In the genomic region with DNA sequence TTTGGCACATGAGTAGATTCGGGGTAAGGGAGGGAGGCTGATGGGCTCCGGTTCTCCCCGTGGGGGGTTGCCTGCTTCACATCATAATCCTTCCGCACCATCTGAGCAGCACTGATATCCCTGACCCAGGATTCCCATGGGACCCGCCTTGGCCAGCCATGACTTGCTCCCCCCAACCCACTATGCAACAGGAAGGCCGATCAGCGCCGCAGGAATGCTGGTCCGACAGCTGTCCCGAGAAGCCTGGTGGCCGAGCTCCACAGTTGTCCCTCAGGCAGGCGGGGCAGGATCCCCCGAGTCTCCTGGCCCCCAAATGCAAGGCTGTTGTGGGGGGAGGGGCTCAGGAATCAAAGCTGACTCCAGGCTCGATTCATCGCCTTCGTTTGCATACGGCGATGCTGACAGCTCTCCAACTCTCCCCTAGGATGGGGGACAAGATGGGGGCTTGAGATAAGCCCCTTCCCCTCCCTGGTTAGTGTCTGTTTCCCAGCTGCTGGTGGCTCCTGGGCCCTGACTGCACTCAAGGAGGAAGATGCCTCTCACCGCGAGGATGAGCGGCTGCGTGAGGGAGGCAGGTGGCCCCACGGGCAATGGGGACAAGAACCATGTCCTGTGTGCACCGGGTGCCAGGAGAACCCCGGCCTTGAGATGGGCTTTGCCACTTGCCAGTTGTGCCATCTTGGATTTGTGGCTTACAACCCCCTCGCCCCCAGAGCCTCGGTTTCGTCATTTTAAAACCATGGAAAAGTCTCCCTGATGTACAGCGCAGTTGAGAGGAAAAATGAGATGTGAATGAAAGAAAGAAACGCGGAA, we compare ENCODE assay signal across 20 cellular contexts. TPM values are rescaled to one million over a fixed set of nuclear protein-coding genes. Genes with fewer than 3 reads are reported as not detected.
A peak's percentile ranks its signal among the peaks of the same experiment; 100 is the strongest.
DNase-seq lines count a peak whose midpoint lies in the region; ATAC-seq and TF ChIP-seq lines count a peak whose summit lies in the region.
"Had no signal": no experiment of that assay in that cellular context is flagged by ENCODE, and none has a peak within 500 bp of the region (broad histone marks: within the 10 kb centered on the region; RNA-seq: fewer than 3 reads in every experiment).

No MANE protein-coding gene starts in this region.

- no peaks in the 10 kb centered on the region for H3K4me1 ChIP-seq in breast epithelium
- peaks cover 0 to 49% (median 3%) of the 10 kb centered on the region in 4 donors for H3K4me1 ChIP-seq in tibial nerve
- peaks cover 0 to 15% (median 12%) of the 10 kb centered on the region in 4 donors for H3K4me1 ChIP-seq in tibial artery
- H3K4me1 ChIP-seq: ascending aorta, foreskin keratinocyte, uterus had no signal

- H3K27me3 Mint-ChIP-seq in MCF 10A (ENCODE audit: insufficient read depth, unreplicated experiment) = no peaks in the 10 kb centered on the region

- WGBS in tibial nerve, 2 donors = 54 to 60% methylated on average over 27 to 31 of the region's 31 CpGs

- no peak for TF ChIP-seq EP300 in tibial nerve (IDR thresholded peaks at IDR 0.05)

- TF ChIP-seq CTCF in breast epithelium (IDR thresholded peaks at IDR 0.05) (no peak), MCF 10A (IDR thresholded peaks at IDR 0.05; ENCODE audit: unreplicated experiment) (no peak), tibial nerve (IDR thresholded peaks at IDR 0.05) (no peak), tibial artery (IDR thresholded peaks at IDR 0.05) (no peak)

- no peaks in the 10 kb centered on the region for H3K4me1 Mint-ChIP-seq in MCF 10A (ENCODE audit: insufficient read depth, unreplicated experiment)

- DNase-seq in breast epithelium (ENCODE audit: low spot score in 2 of 2) (no peak), MCF 10A (ENCODE audit: unreplicated experiment) (no peak), tibial nerve (ENCODE audit: low spot score in 2 of 2) (no peak), tibial artery (no peak), DMS153 (lab: John Stamatoyannopoulos, UW) (no peak)
- DNase-seq: activated CD4-positive, alpha-beta memory T cell treated with anti-CD3 and anti-CD28 coated beads, Interleukin-2, amount 10 ng/mL, durations not matched to agents 7 days and 5 days; activated naive CD4-positive, alpha-beta T cell treated with anti-CD3 and anti-CD28 coated beads for 36 hours; foreskin keratinocyte; KG1; naive thymus-derived CD4-positive, alpha-beta T cell; NCI-H2029; Right ventricle myocardium superior; small intestine; stimulated activated CD4-positive, alpha-beta T cell treated with anti-CD3 and anti-CD28 coated beads, Interleukin-4, amount 100 ng/mL, for 1 hour; uterus had no signal

- no peak for ATAC-seq in HG02981 (IDR thresholded peaks at IDR 0.05; ENCODE audit: unreplicated experiment)
- ATAC-seq: foreskin keratinocyte; naive thymus-derived CD4-positive, alpha-beta T cell had no signal

- no peaks in the 10 kb centered on the region for H3K9me3 Mint-ChIP-seq in MCF 10A (ENCODE audit: unreplicated experiment)
- H3K9me3 Mint-ChIP-seq: activated CD4-positive, alpha-beta memory T cell treated with anti-CD3 and anti-CD28 coated beads, Interleukin-2, amount 10 ng/mL, durations not matched to agents 7 days and 5 days; activated naive CD4-positive, alpha-beta T cell treated with anti-CD3 and anti-CD28 coated beads for 36 hours; T-helper 1 cell treated with Interleukin-12 subunit alpha and Interleukin-12 subunit beta and Interleukin-4 antibody, amounts not matched to agents 30 μg/mL and 1 μg/mL, for 36 hours had no signal

- H3K4me3 Mint-ChIP-seq in MCF 10A (ENCODE audit: unreplicated experiment) = no peak overlapping the region
- H3K4me3 Mint-ChIP-seq: activated CD4-positive, alpha-beta memory T cell treated with anti-CD3 and anti-CD28 coated beads, Interleukin-2, amount 10 ng/mL, durations not matched to agents 7 days and 5 days; activated naive CD4-positive, alpha-beta T cell treated with anti-CD3 and anti-CD28 coated beads for 36 hours; naive thymus-derived CD4-positive, alpha-beta T cell; T-helper 1 cell treated with Interleukin-12 subunit alpha and Interleukin-12 subunit beta and Interleukin-4 antibody, amounts not matched to agents 30 μg/mL and 1 μg/mL, for 36 hours had no signal

- no TSS peak for BruUV-seq in MCF 10A (replicated peaks; lab: Mats Ljungman, UMichigan)

- POLR2A ChIA-PET in MCF 10A (lab: Yijun Ruan, JAX) = interaction anchor here (0.6 to 1.3 kb wide), 2 partner anchors 11 to 14 kb away, joined by 3 read pairs; no protein-coding TSS in a partner anchor

- H3K36me3 Mint-ChIP-seq in MCF 10A (ENCODE audit: insufficient read depth, unreplicated experiment) = no peaks in the 10 kb centered on the region
- H3K36me3 Mint-ChIP-seq: naive thymus-derived CD4-positive, alpha-beta T cell had no signal

- H3K9me3 ChIP-seq in breast epithelium = no peaks in the 10 kb centered on the region
- no peaks in the 10 kb centered on the region for H3K9me3 ChIP-seq in iPS-18c (ENCODE audit: control insufficient read depth, insufficient read depth, low read length)
- no peaks in the 10 kb centered on the region for H3K9me3 ChIP-seq in tibial nerve
- H3K9me3 ChIP-seq in tibial artery = no peaks in the 10 kb centered on the region
- H3K9me3 ChIP-seq: ascending aorta, uterus had no signal

- CTCF ChIA-PET in MCF 10A (lab: Yijun Ruan, JAX) = interaction anchor here (0.9 to 1.6 kb wide), 3 partner anchors 9 to 36 kb away, joined by 3 to 4 read pairs (median 3); no protein-coding TSS in a partner anchor

- no peak overlapping the region for H3K27ac Mint-ChIP-seq in MCF 10A (ENCODE audit: low read depth, unreplicated experiment)
- H3K27ac Mint-ChIP-seq: activated CD4-positive, alpha-beta memory T cell treated with anti-CD3 and anti-CD28 coated beads, Interleukin-2, amount 10 ng/mL, durations not matched to agents 7 days and 5 days; activated naive CD4-positive, alpha-beta T cell treated with anti-CD3 and anti-CD28 coated beads for 36 hours; naive thymus-derived CD4-positive, alpha-beta T cell; T-helper 1 cell treated with Interleukin-12 subunit alpha and Interleukin-12 subunit beta and Interleukin-4 antibody, amounts not matched to agents 30 μg/mL and 1 μg/mL, for 36 hours had no signal

- H3K27ac ChIP-seq in breast epithelium = no peak overlapping the region
- peak overlapping the region; percentile 2 for H3K27ac ChIP-seq in angular gyrus (ENCODE audit: low read depth, low read length)
- H3K27ac ChIP-seq in tibial nerve = peak overlapping the region in 3 of 4 donors; percentile 31 to 78 (median 52)
- H3K27ac ChIP-seq in tibial artery = no peak overlapping the region
- H3K27ac ChIP-seq: ascending aorta, foreskin keratinocyte, uterus had no signal

- intact Hi-C loops in breast epithelium (cut with DNase I; ENCODE audit: low total_unique reads) (no loop called here), MCF 10A (cut with micrococcal nuclease) (no loop called here), tibial artery (cut with DNase I; ENCODE audit: low total_unique reads) (no loop called here)

- no peaks in the 10 kb centered on the region for H3K36me3 ChIP-seq in breast epithelium
- no peaks in the 10 kb centered on the region for H3K36me3 ChIP-seq in tibial nerve
- H3K36me3 ChIP-seq in tibial artery = no peaks in the 10 kb centered on the region
- H3K36me3 ChIP-seq: ascending aorta, uterus had no signal

- H3K4me3 ChIP-seq in breast epithelium (peak overlapping the region in 2 of 3 donors; percentile 19 to 52), iPS-18c (ENCODE audit: insufficient read depth, low read depth, low read length) (0 out of 2 replicates have a peak overlapping the region, but pooled peaks have one; percentile 9), tibial nerve (no peak overlapping the region), tibial artery (no peak overlapping the region)
- H3K4me3 ChIP-seq: uterus had no signal

- H3K27me3 ChIP-seq in breast epithelium = peaks cover 0 to 10% of the 10 kb centered on the region in 2 donors
- peaks cover 0 to 28% of the 10 kb centered on the region in 2 donors for H3K27me3 ChIP-seq in tibial nerve
- peaks cover 0 to 93% of the 10 kb centered on the region in 2 donors for H3K27me3 ChIP-seq in tibial artery
- H3K27me3 ChIP-seq: ascending aorta had no signal

- TF ChIP-seq POLR2A in breast epithelium (IDR thresholded peaks at IDR 0.05) = no peak
- TF ChIP-seq POLR2A in tibial nerve (IDR thresholded peaks at IDR 0.05) = no peak

RNA-seq across cellular contexts. Expression of a gene that starts 9.4 kb away (rescaled TPM):
- total RNA-seq in breast epithelium (under 1 TPM; under 0.01 to 0.15 (median under 0.01) TPM), MCF 10A (2022) (0.05 and 0.07 TPM in 2 replicates), tibial nerve (1 to 10 TPM in 1 of 4 donors, under 1 TPM in 2, not detected in 1; under 0.01 to 1.2 (median 0.20) TPM)
- total RNA-seq: foreskin keratinocyte had no signal

RNA-seq across cellular contexts. Expression of a gene that starts 19.9 kb away (rescaled TPM):
- 10 to 100 TPM; 31.8 to 58.7 (median 47.7) TPM for total RNA-seq in breast epithelium
- total RNA-seq in MCF 10A (2022) = 40.1 and 46.3 TPM in 2 replicates
- total RNA-seq in tibial nerve = 10 to 100 TPM; 28.2 to 56.1 (median 32.3) TPM

RNA-seq across cellular contexts. Expression of a gene that starts 35.1 kb away (rescaled TPM):
- total RNA-seq in breast epithelium = 10 to 100 TPM; 61.9 to 74.7 (median 66.4) TPM
- total RNA-seq in MCF 10A (2022) = 68.4 and 73.1 TPM in 2 replicates
- 100 to 1,000 TPM in 1 of 4 donors, 10 to 100 TPM in 3; 35.6 to 118 (median 76.0) TPM for total RNA-seq in tibial nerve

RNA-seq across cellular contexts. Expression of a gene that starts 36.9 kb away (rescaled TPM):
- total RNA-seq in breast epithelium (10 to 100 TPM; 10.2 to 17.0 (median 16.5) TPM), MCF 10A (2022) (3.9 and 4.3 TPM in 2 replicates), tibial nerve (10 to 100 TPM in 3 of 4 donors, 1 to 10 TPM in 1; 9.6 to 18.2 (median 13.8) TPM)

RNA-seq across cellular contexts. Expression of a gene that starts 46.2 kb away (rescaled TPM):
- total RNA-seq in breast epithelium (10 to 100 TPM; 14.1 to 32.1 (median 31.3) TPM), MCF 10A (2022) (16.0 and 16.3 TPM in 2 replicates), tibial nerve (10 to 100 TPM; 24.1 to 59.4 (median 35.7) TPM)

Comparison
In these comparisons a context has a peak if more than half of its experiments do, and no peak if none do; other contexts are left out.
1. H3K27ac ChIP-seq: peak in angular gyrus (single experiment) and tibial nerve (3 of 4); none in breast epithelium (0 of 2) and tibial artery (0 of 2).
2. H3K4me3 ChIP-seq: peak in breast epithelium (2 of 3) and iPS-18c (single experiment); none in tibial nerve (0 of 4) and tibial artery (0 of 2).